18 cellular contexts compared by ENCODE assay signal in the genomic region with DNA sequence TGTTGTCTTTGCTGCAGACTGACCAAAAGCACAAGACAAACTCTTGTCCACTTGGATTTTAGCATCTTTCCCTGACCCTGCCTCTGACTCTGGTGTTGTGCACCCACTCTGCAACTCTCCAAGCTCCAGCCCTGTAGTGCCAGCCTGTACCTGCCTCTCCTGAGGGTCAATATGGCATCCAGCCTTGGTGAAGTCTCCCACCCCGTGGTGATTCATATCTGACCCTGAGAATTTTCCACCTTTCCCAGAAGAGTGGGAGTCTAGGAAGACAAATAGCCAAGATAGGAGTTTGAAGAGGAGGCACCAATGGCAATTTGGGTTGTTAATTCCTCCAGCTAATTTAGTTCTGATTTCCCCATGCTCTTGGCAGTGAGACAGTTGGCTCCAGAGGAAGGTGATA.
DNase-seq lines count a peak whose midpoint lies in the region; ATAC-seq, FAIRE-seq and TF ChIP-seq lines count a peak whose summit lies in the region.
"Had no signal": no experiment of that assay in that cellular context is flagged by ENCODE, and none has a peak within 500 bp of the region (broad histone marks: within the 10 kb centered on the region; RNA-seq: fewer than 3 reads in every experiment).

No MANE protein-coding gene starts in this region.

- H2AFZ ChIP-seq in DND-41 (ENCODE audit: low read depth, low read length) (no peak overlapping the region), H1 (ENCODE audit: low read length) (no peak overlapping the region)
- H2AFZ ChIP-seq: GM23248 had no signal

- no peak overlapping the region for H2BK15ac ChIP-seq in H1 (ENCODE audit: low read length)

- peak overlapping the region; percentile 61; the same call in 1 of the 2 replicates for H3K27ac ChIP-seq in DND-41 (ENCODE audit: low read length)
- H3K27ac ChIP-seq in H1 (ENCODE audit: low read depth, low read length) = no peak overlapping the region
- no peak overlapping the region for H3K27ac ChIP-seq in coronary artery
- H3K27ac ChIP-seq: BLaER1 treated with 17β-estradiol and CSF1 and Interleukin-3, amounts not matched to agents 10 nM and 100 nM; GM23248; HL-60 had no signal

- H2BK120ac ChIP-seq in H1 (replicated peaks; ENCODE audit: low read depth, low read length) = no peak overlapping the region

- WGBS in H1 (ENCODE audit: extremely low coverage in 1 of 2, insufficient coverage in 1 of 2, insufficient read length in 1 of 2, insufficient replicate concordance in 2 of 2, low coverage in 1 of 2, low lambda C conversion rate in 2 of 2, missing lambda C conversion rate in 1 of 2), 2 experiments = 83% methylated on average over 1 of the region's 1 CpG; no CpG with 5 or more reads in 1 of the 2 experiments

- H3K14ac ChIP-seq in H1 (ENCODE audit: insufficient read length) = no peak overlapping the region

- H3K4me1 ChIP-seq in DND-41 (ENCODE audit: insufficient read depth, low read length) = peaks cover 27% of the 10 kb centered on the region
- H3K4me1 ChIP-seq in H1 (replicated peaks in 1 of 4; ENCODE audit: control insufficient read depth in 3 of 4, insufficient read depth in 4 of 4, low read length in 3 of 4) = peaks cover 0 to 6% (median 5%) of the 10 kb centered on the region in 4 experiments; a peak in 3 of 7 replicates

- 0 out of 2 replicates have a peak overlapping the region, but pooled peaks have one; percentile 6 for H2AK5ac ChIP-seq in H1 (ENCODE audit: low read depth, low read length)

- no peak overlapping the region for H2BK20ac ChIP-seq in H1 (ENCODE audit: low read length)

- no peak for TF ChIP-seq POLR2A in H1 (IDR thresholded peaks at IDR 0.05; ENCODE audit: control extremely low read depth in 1 of 2, low read depth in 2 of 2, low read length in 2 of 2)

- H3K18ac ChIP-seq in H1 (ENCODE audit: extremely low read depth, low read length) = no peak overlapping the region

- CTCF ChIA-PET in H1 (lab: Charles Lee; ENCODE audit: partially characterized antibody) = no interaction called here

- no peak overlapping the region for H4K5ac ChIP-seq in H1 (ENCODE audit: insufficient read length, low read depth, low read length)

- no peak for TF ChIP-seq RAD21 in H1 (IDR thresholded peaks at IDR 0.05 in 1 of 2, conservative IDR thresholded peaks at IDR 0.05 in 1 of 2; ENCODE audit: low read depth in 2 of 2, low read length in 2 of 2)

- no peak for TF ChIP-seq EP300 in H1 (IDR thresholded peaks at IDR 0.05; ENCODE audit: borderline replicate concordance in 1 of 2, low read depth in 2 of 2, low read length in 2 of 2)

- H3K79me2 ChIP-seq in DND-41 (ENCODE audit: insufficient read depth, low read length) (no peaks in the 10 kb centered on the region), H1 (ENCODE audit: control insufficient read depth in 1 of 2, insufficient read depth in 2 of 2, low read length in 2 of 2) (no peaks in the 10 kb centered on the region)

- H3K4me3 ChIP-seq in DND-41 (ENCODE audit: low read depth in 1 of 2, low read length in 2 of 2) (no peak overlapping the region), H1 (ENCODE audit: extremely low read depth in 1 of 4, insufficient read depth in 2 of 4, low read depth in 3 of 4, low read length in 4 of 4) (no peak overlapping the region), coronary artery (no peak overlapping the region)
- H3K4me3 ChIP-seq: BLaER1 treated with 17β-estradiol and CSF1 and Interleukin-3, amounts not matched to agents 10 nM and 100 nM; GM23248 had no signal

- POLR2A ChIA-PET in H1 (lab: Charles Lee; ENCODE audit: partially characterized antibody) = no interaction called here

- H3K23ac ChIP-seq in H1 (ENCODE audit: insufficient read length) = no peak overlapping the region

- H3K27me3 ChIP-seq in DND-41 (ENCODE audit: insufficient read depth, low read length, poor library complexity) = no peaks in the 10 kb centered on the region
- H3K27me3 ChIP-seq in H1 (replicated peaks in 1 of 4; ENCODE audit: control insufficient read depth in 3 of 4, extremely low read depth in 1 of 4, insufficient read depth in 3 of 4, low read length in 3 of 4) = no peaks in the 10 kb centered on the region
- H3K27me3 ChIP-seq: BLaER1 treated with 17β-estradiol and CSF1 and Interleukin-3, amounts not matched to agents 10 nM and 100 nM had no signal

- H3K56ac ChIP-seq in H1 (replicated peaks; ENCODE audit: insufficient read length, low read depth, low read length) = no peak overlapping the region

- H2BK5ac ChIP-seq in H1 (ENCODE audit: low read depth, low read length) = no peak overlapping the region

- FAIRE-seq in H1 (lab: Jason Lieb, UNC) = no peak
- FAIRE-seq: G401.6, GM12891, GM19239, H54 had no signal

- ATAC-seq in DND-41 (ENCODE audit: insufficient read depth, low read depth) = no peak
- ATAC-seq in omental fat pad (ENCODE audit: low FRiP score) = peak; percentile 73

- H2BK12ac ChIP-seq in H1 (ENCODE audit: low read depth, low read length) = no peak overlapping the region

- no peak overlapping the region for H3K4ac ChIP-seq in H1 (replicated peaks; ENCODE audit: insufficient read length, low read depth, low read length)

- no peak overlapping the region for H3K9ac ChIP-seq in DND-41 (ENCODE audit: low read depth, low read length)
- H3K9ac ChIP-seq in H1 (replicated peaks in 1 of 4; ENCODE audit: extremely low read depth in 1 of 4, low read depth in 3 of 4, low read length in 3 of 4) = no peak overlapping the region
- H3K9ac ChIP-seq: BLaER1 treated with 17β-estradiol and CSF1 and Interleukin-3, amounts not matched to agents 10 nM and 100 nM; GM23248 had no signal

- H4K8ac ChIP-seq in H1 (ENCODE audit: extremely low read depth, insufficient read depth, low read length) = no peak overlapping the region

- no peaks in the 10 kb centered on the region for H3K36me3 ChIP-seq in DND-41 (ENCODE audit: insufficient read depth, low read length)
- no peaks in the 10 kb centered on the region for H3K36me3 ChIP-seq in H1 (ENCODE audit: control insufficient read depth in 2 of 4, insufficient read depth in 4 of 4, low read length in 3 of 4)
- H3K36me3 ChIP-seq: BLaER1 treated with 17β-estradiol and CSF1 and Interleukin-3, amounts not matched to agents 10 nM and 100 nM had no signal

- H3K79me1 ChIP-seq in H1 (ENCODE audit: low read depth, low read length) = no peaks in the 10 kb centered on the region

- TF ChIP-seq CTCF in DND-41 (IDR thresholded peaks at IDR 0.05; ENCODE audit: borderline replicate concordance, extremely low read depth, low read length, poor library complexity, severe bottlenecking) (no peak), H1 (IDR thresholded peaks at IDR 0.05; ENCODE audit: control extremely low read depth in 1 of 3, insufficient read depth in 1 of 3, low read depth in 1 of 3, low read length in 3 of 3) (no peak), omental fat pad (IDR thresholded peaks at IDR 0.05) (no peak), coronary artery (IDR thresholded peaks at IDR 0.05) (no peak)

- DNase-seq in DND-41 = no peak
- peak; percentile 90 for DNase-seq in NCI-H226
- DNase-seq in H1 (ENCODE audit: low read depth in 1 of 2, low spot score in 2 of 2) = no peak
- no peak for DNase-seq in omental fat pad (ENCODE audit: low spot score)
- no peak for DNase-seq in coronary artery (ENCODE audit: low spot score)
- DNase-seq in iPS-NIHi7 (ENCODE audit: extremely low spot score) = no peak
- DNase-seq: CD8-positive, alpha-beta memory T cell; COR-L47; DMS 273 treated with DMSO at 0.1 percent for 48 hours; DMS53; GM23248; HCEC 1CT had no signal

- no peaks in the 10 kb centered on the region; the same call in 1 of the 2 replicates for H3K23me2 ChIP-seq in H1 (ENCODE audit: low read depth, low read length)

- no peak overlapping the region for H4K91ac ChIP-seq in H1 (replicated peaks; ENCODE audit: insufficient read length, low read length)

- no peaks in the 10 kb centered on the region for H4K20me1 ChIP-seq in DND-41 (ENCODE audit: insufficient read depth, low read length)
- H4K20me1 ChIP-seq in H1 (replicated peaks in 1 of 2; ENCODE audit: control insufficient read depth in 1 of 2, insufficient read depth in 2 of 2, low read length in 2 of 2) = no peaks in the 10 kb centered on the region
- H4K20me1 ChIP-seq: BLaER1 treated with 17β-estradiol and CSF1 and Interleukin-3, amounts not matched to agents 10 nM and 100 nM had no signal

- H3K4me2 ChIP-seq in DND-41 (ENCODE audit: insufficient read depth, low read length) = no peak overlapping the region
- H3K4me2 ChIP-seq in H1 (ENCODE audit: insufficient read depth in 1 of 2, low read depth in 2 of 2, low read length in 2 of 2) = no peak overlapping the region

- no peaks in the 10 kb centered on the region for H3K9me3 ChIP-seq in DND-41 (ENCODE audit: insufficient read depth, low read length, severe bottlenecking)
- 0 out of 4 replicates have a peak, but pooled peaks cover 0 to under 1% of the 10 kb centered on the region in 2 experiments for H3K9me3 ChIP-seq in H1 (ENCODE audit: insufficient read depth in 2 of 2, low read depth in 1 of 2, low read length in 1 of 2)

TF ChIP-seq in H1, 55 proteins besides CTCF, POLR2A, EP300 and RAD21:
- TF ChIP-seq BCL11A (IDR thresholded peaks at IDR 0.05; ENCODE audit: low read depth in 2 of 2, low read length in 2 of 2) = no peak
- TF ChIP-seq CBX5 (IDR thresholded peaks at IDR 0.05; ENCODE audit: low read depth, low read length) = no peak
- TF ChIP-seq TEAD4 (IDR thresholded peaks at IDR 0.05; ENCODE audit: low read depth, low read length) = no peak
- TF ChIP-seq POLR2AphosphoS5 (IDR thresholded peaks at IDR 0.05; ENCODE audit: low read depth, low read length) = no peak
- TF ChIP-seq CEBPB (IDR thresholded peaks at IDR 0.05; ENCODE audit: low read depth, low read length) = no peak
- TF ChIP-seq, protein P1, sequence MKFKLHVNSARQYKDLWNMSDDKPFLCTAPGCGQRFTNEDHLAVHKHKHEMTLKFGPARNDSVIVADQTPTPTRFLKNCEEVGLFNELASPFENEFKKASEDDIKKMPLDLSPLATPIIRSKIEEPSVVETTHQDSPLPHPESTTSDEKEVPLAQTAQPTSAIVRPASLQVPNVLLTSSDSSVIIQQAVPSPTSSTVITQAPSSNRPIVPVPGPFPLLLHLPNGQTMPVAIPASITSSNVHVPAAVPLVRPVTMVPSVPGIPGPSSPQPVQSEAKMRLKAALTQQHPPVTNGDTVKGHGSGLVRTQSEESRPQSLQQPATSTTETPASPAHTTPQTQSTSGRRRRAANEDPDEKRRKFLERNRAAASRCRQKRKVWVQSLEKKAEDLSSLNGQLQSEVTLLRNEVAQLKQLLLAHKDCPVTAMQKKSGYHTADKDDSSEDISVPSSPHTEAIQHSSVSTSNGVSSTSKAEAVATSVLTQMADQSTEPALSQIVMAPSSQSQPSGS (IDR thresholded peaks at IDR 0.05; ENCODE audit: low read length) = no peak
TF ChIP-seq in H1: peak in this region for 0.
